In genomic region chr12:63842750-63843149, GRCh38 we compare ENCODE assay signal across 2 cellular contexts.
TF ChIP-seq lines count a peak whose summit lies in the region.

No MANE protein-coding gene starts in this region.

TF ChIP-seq in HEK293, 187 proteins besides CTCF, POLR2A, EP300 and RAD21:
- TF ChIP-seq ZNF18 (tag by site-specific recombination; IDR thresholded peaks at IDR 0.05): 0 out of 2 replicates have a peak, but pooled peaks have one; percentile 18
TF ChIP-seq in HEK293: peak in this region for 1; not testable (repeated sequence) for 186.

TF ChIP-seq in HepG2, 621 proteins besides CTCF, POLR2A, EP300 and RAD21:
- 0 out of 2 replicates have a peak, but pooled peaks have one; percentile 2 for TF ChIP-seq THAP9 (CRISPR knock-in tag; IDR thresholded peaks at IDR 0.05; ENCODE audit: borderline replicate concordance)
